Comparison of ENCODE assay signal across 10 cellular contexts in the genomic region with DNA sequence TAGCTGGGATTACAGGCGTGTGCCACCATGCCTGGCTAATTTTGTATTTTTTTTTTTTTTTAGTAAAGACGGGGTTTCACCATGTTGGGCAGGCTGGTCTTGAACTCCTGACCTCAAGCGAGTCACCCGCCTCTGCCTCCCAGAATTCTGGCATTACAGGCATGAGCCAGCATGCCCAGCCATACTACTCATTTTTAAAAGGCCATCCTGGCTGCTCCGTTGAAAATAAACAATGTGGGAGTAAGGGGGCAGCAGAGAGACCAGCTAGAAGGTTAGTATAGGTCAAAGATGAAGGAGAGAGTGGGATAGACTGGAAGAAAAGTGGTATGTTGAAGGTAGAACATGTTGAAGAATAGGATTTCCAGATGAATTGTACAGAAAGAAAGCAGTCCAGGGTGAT. TPM values are rescaled to one million over a fixed set of nuclear protein-coding genes. Genes with fewer than 3 reads are reported as not detected.
DNase-seq lines count a peak whose midpoint lies in the region; ATAC-seq and TF ChIP-seq lines count a peak whose summit lies in the region.
"Had no signal": no experiment of that assay in that cellular context is flagged by ENCODE, and none has a peak within 500 bp of the region (broad histone marks: within the 10 kb centered on the region; RNA-seq: fewer than 3 reads in every experiment).

No MANE protein-coding gene starts in this region.

- H3K9me3 ChIP-seq in trophoblast cell (ENCODE audit: insufficient read depth, low read depth, low read length), result no peaks in the 10 kb centered on the region
- H3K9me3 ChIP-seq: spleen had no signal

- H3K9ac ChIP-seq in trophoblast cell (ENCODE audit: low read length), result no peak overlapping the region
- H3K9ac ChIP-seq: KMS-11 had no signal

- H4K8ac ChIP-seq in trophoblast cell (ENCODE audit: low read depth, low read length), result no peak overlapping the region

- no peaks in the 10 kb centered on the region for H3K36me3 ChIP-seq in trophoblast cell (ENCODE audit: control insufficient read depth in 1 of 2, insufficient read depth in 2 of 2, low read length in 2 of 2)
- H3K36me3 ChIP-seq: spleen had no signal

- H3K23ac ChIP-seq in trophoblast cell (ENCODE audit: low read length), result no peak overlapping the region

- H3K4ac ChIP-seq in trophoblast cell (ENCODE audit: low read depth, low read length), result no peak overlapping the region

- no CpG with 5 or more reads among the region's 5 CpGs for WGBS in trophoblast cell (ENCODE audit: extremely low coverage, insufficient coverage, insufficient read length)

- no peak overlapping the region for H3K14ac ChIP-seq in trophoblast cell (ENCODE audit: low read length)

- H3K79me1 ChIP-seq in trophoblast cell (ENCODE audit: low read length), result no peaks in the 10 kb centered on the region

- H3K4me1 ChIP-seq in trophoblast cell (ENCODE audit: control insufficient read depth in 1 of 2, insufficient read depth in 2 of 2, low read length in 2 of 2), result no peaks in the 10 kb centered on the region
- H3K4me1 ChIP-seq: spleen had no signal

- H4K91ac ChIP-seq in trophoblast cell (ENCODE audit: low read depth, low read length), result no peak overlapping the region

- no peak overlapping the region for H3K27ac ChIP-seq in trophoblast cell (ENCODE audit: low read depth, low read length)
- H3K27ac ChIP-seq: KMS-11, spleen had no signal

- H3K4me3 ChIP-seq in choroid plexus epithelial cell (ENCODE audit: low read depth, low read length) (no peak overlapping the region), trophoblast cell (ENCODE audit: low read depth, low read length) (no peak overlapping the region)
- H3K4me3 ChIP-seq: spleen had no signal

- H2AK5ac ChIP-seq in trophoblast cell (ENCODE audit: low read length), result no peak overlapping the region

- no peak overlapping the region for H3K4me2 ChIP-seq in trophoblast cell (ENCODE audit: low read length)
- H3K4me2 ChIP-seq: KMS-11 had no signal

- H2BK12ac ChIP-seq in trophoblast cell (ENCODE audit: low read length), result no peak overlapping the region

- H2BK5ac ChIP-seq in trophoblast cell (ENCODE audit: low read depth, low read length, poor library complexity), result no peak overlapping the region

- H4K12ac ChIP-seq in trophoblast cell (ENCODE audit: low read depth, low read length), result no peak overlapping the region

- H2AFZ ChIP-seq in trophoblast cell (ENCODE audit: insufficient read depth, low read length, poor library complexity), result no peak overlapping the region

- peak; percentile 40 for TF ChIP-seq CTCF in choroid plexus epithelial cell (conservative IDR thresholded peaks at IDR 0.05; ENCODE audit: low read depth, low read length)

- no peak overlapping the region for H3K18ac ChIP-seq in trophoblast cell (ENCODE audit: low read length)

- ATAC-seq in HG03521 (IDR thresholded peaks at IDR 0.05; ENCODE audit: unreplicated experiment), result no peak

- no peaks in the 10 kb centered on the region for H3K79me2 ChIP-seq in trophoblast cell (ENCODE audit: control insufficient read depth, insufficient read depth, low read length, poor library complexity)

- DNase-seq in NCI-H2171 treated with DMSO at 0.1 percent for 48 hours (lab: John Stamatoyannopoulos, UW), result peak; percentile 16
- no peak for DNase-seq in NCI-H2171 (lab: John Stamatoyannopoulos, UW)
- peak; percentile 65 for DNase-seq in NCI-H226
- DNase-seq in choroid plexus epithelial cell (ENCODE audit: low read depth), result peak; percentile 32
- DNase-seq in trophoblast cell, result peak; percentile 66 to 73
- DNase-seq in mucosa of gallbladder (ENCODE audit: low spot score), result no peak
- DNase-seq in AML-193 (lab: John Stamatoyannopoulos, UW), result no peak
- DNase-seq: spleen had no signal

- no peak overlapping the region for H2BK120ac ChIP-seq in trophoblast cell (ENCODE audit: insufficient read depth, low read length, poor library complexity)

- H3K27me3 ChIP-seq in trophoblast cell (ENCODE audit: insufficient read depth, low read length), result no peaks in the 10 kb centered on the region
- H3K27me3 ChIP-seq: spleen had no signal

RNA-seq across cellular contexts. Expression of gene LIN7C, which starts 17.6 kb away (rescaled TPM):
- polyA plus RNA-seq in trophoblast cell (2013), result 15.4 and 15.9 TPM in 2 replicates
- total RNA-seq in mucosa of gallbladder, result 34.1 TPM

RNA-seq across cellular contexts. Expression of gene LGR4, which starts 51.6 kb away (rescaled TPM):
- polyA plus RNA-seq in trophoblast cell (2013), result 56.6 and 59.1 TPM in 2 replicates
- 47.6 TPM for total RNA-seq in mucosa of gallbladder

Comparison
In these comparisons a context has a peak if more than half of its experiments do, and no peak if none do; other contexts are left out.
1. DNase-seq: peak in NCI-H2171 treated with DMSO at 0.1 percent for 48 hours (single experiment), NCI-H226 (single experiment), choroid plexus epithelial cell (single experiment) and trophoblast cell (2 of 2); none in NCI-H2171 (single experiment), mucosa of gallbladder (single experiment) and AML-193 (0 of 2).